In the genomic region with DNA sequence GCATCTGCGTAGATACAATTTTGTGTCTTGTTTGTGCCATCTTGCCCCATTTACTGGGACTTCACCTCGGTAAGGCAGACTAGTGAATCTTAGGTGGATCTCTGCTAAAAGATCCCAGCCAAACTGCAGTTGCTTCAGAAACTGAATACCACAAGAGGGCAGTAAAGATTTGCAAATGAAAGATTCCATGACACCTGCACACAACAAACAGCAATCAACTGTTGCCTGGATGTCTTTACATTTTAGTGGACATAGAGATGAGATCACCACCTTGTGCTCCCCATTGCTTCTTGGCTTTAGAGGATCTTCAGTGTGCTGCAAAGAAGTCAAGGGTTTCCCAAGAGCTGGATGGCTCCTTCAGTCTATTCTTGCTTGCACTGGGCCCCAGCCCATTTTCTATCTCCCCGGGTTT, we compare ENCODE assay signal across 8 cellular contexts.
A peak's percentile ranks its signal among the peaks of the same experiment; 100 is the strongest.
DNase-seq lines count a peak whose midpoint lies in the region; ATAC-seq, FAIRE-seq and TF ChIP-seq lines count a peak whose summit lies in the region.

No MANE protein-coding gene starts in this region.

- no peaks in the 10 kb centered on the region for H3K9me3 ChIP-seq in endothelial cell of umbilical vein (replicated peaks; ENCODE audit: control insufficient read depth, insufficient read depth, low read length)

- H4K20me1 ChIP-seq in endothelial cell of umbilical vein (replicated peaks; ENCODE audit: control insufficient read depth, extremely low read depth, insufficient read depth, low read length), result no peaks in the 10 kb centered on the region

- in situ Hi-C loops in GM13977 (cut with MboI; ENCODE audit: low pct_unique_long_range_greater_than_20kb, low sequenced_read_pairs, unreplicated experiment), result loop anchor here (10.0 kb wide), 1 partner anchor 189 kb away; no protein-coding TSS in a partner anchor

- no peak overlapping the region for H3K27ac ChIP-seq in endothelial cell of umbilical vein (ENCODE audit: insufficient read depth, low read depth, low read length)

- dilution Hi-C loops in endothelial cell of umbilical vein (cut with MboI; ENCODE audit: extremely low pct_ligation_motif_present, low sequenced_read_pairs), result no loop called here

- DNase-seq in AML-193 (lab: John Stamatoyannopoulos, UW) (peak; percentile 57 to 76), GM13977 (ENCODE audit: low spot score) (peak; percentile 66), NCI-H1092 treated with DMSO at 0.1 percent for 48 hours (lab: John Stamatoyannopoulos, UW) (peak; percentile 84), SK-N-DZ (ENCODE audit: low spot score) (peak; percentile 81), endothelial cell of umbilical vein (ENCODE audit: low read depth, low spot score) (peak; percentile 70), middle frontal gyrus (ENCODE audit: extremely low spot score, low spot score) (peak; percentile 73), GOT3 (lab: John Stamatoyannopoulos, UW) (no peak)

- no peak overlapping the region for H3K4me3 ChIP-seq in endothelial cell of umbilical vein (replicated peaks in 1 of 3; ENCODE audit: insufficient read depth in 1 of 3, low read depth in 1 of 3, low read length in 3 of 3)

- TF ChIP-seq POLR2A in endothelial cell of umbilical vein (IDR thresholded peaks at IDR 0.05; ENCODE audit: low read depth, low read length), result no peak

- H3K27me3 ChIP-seq in endothelial cell of umbilical vein (ENCODE audit: control insufficient read depth in 2 of 2, insufficient read depth in 2 of 2, low read length in 2 of 2), result no peaks in the 10 kb centered on the region

- BruUV-seq in endothelial cell of umbilical vein (replicated peaks; lab: Mats Ljungman, UMichigan), result no TSS peak

- H3K79me2 ChIP-seq in endothelial cell of umbilical vein (ENCODE audit: control insufficient read depth, insufficient read depth, low read length), result no peaks in the 10 kb centered on the region

- H3K9me1 ChIP-seq in endothelial cell of umbilical vein (replicated peaks; ENCODE audit: control insufficient read depth, extremely low read depth, insufficient read depth, low read length), result no peaks in the 10 kb centered on the region

- no peaks in the 10 kb centered on the region for H3K4me1 ChIP-seq in endothelial cell of umbilical vein (ENCODE audit: control insufficient read depth, extremely low read depth, insufficient read depth, low read length)

- TF ChIP-seq CTCF in GM13977 (IDR thresholded peaks at IDR 0.05; ENCODE audit: extremely low read depth, insufficient read depth, missing control alignments), result peak; percentile 62
- TF ChIP-seq CTCF in endothelial cell of umbilical vein (IDR thresholded peaks at IDR 0.05; ENCODE audit: extremely low read depth in 1 of 2, insufficient read depth in 1 of 2, low read depth in 1 of 2, low read length in 2 of 2), result peak; percentile 58 to 69

- POLR2A ChIA-PET in endothelial cell of umbilical vein (lab: Charles Lee), result no interaction called here

- H2AFZ ChIP-seq in endothelial cell of umbilical vein (ENCODE audit: low read depth, low read length), result no peak overlapping the region

- intact Hi-C loops in endothelial cell of umbilical vein (cut with micrococcal nuclease), result loop anchor here (1.0 kb wide), 1 partner anchor 191 kb away; no protein-coding TSS in a partner anchor

- FAIRE-seq in endothelial cell of umbilical vein (lab: Jason Lieb, UNC), result peak; percentile 95

- no peak for ATAC-seq in GM18870 (IDR thresholded peaks at IDR 0.05; ENCODE audit: unreplicated experiment)

- H3K9ac ChIP-seq in endothelial cell of umbilical vein (replicated peaks; ENCODE audit: extremely low read depth, insufficient read depth, low read length), result no peak overlapping the region

- CTCF ChIA-PET in endothelial cell of umbilical vein (lab: Charles Lee), result interaction anchor here (0.6 to 3.4 kb wide), 7 partner anchors 11 to 193 kb away, joined by 3 to 29 read pairs (median 5); no protein-coding TSS in a partner anchor

- no peaks in the 10 kb centered on the region for H3K36me3 ChIP-seq in endothelial cell of umbilical vein (ENCODE audit: control insufficient read depth in 2 of 2, extremely low read depth in 1 of 2, insufficient read depth in 2 of 2, low read length in 2 of 2)

- no peak overlapping the region for H3K4me2 ChIP-seq in endothelial cell of umbilical vein (ENCODE audit: insufficient read depth, low read length)

TF ChIP-seq in endothelial cell of umbilical vein, 7 proteins besides CTCF, POLR2A, EP300 and RAD21:
- TF ChIP-seq, protein P1, sequence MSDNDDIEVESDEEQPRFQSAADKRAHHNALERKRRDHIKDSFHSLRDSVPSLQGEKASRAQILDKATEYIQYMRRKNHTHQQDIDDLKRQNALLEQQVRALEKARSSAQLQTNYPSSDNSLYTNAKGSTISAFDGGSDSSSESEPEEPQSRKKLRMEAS (IDR thresholded peaks at IDR 0.05; ENCODE audit: insufficient read depth, insufficient read length), result no peak
- TF ChIP-seq MYC (IDR thresholded peaks at IDR 0.05; ENCODE audit: low read depth, low read length) (no peak), FOS (IDR thresholded peaks at IDR 0.05; ENCODE audit: borderline replicate concordance, insufficient read depth, low read length) (no peak), GATA2 (IDR thresholded peaks at IDR 0.05; ENCODE audit: insufficient read depth, insufficient read length, low read depth, low read length) (no peak), EZH2 (IDR thresholded peaks at IDR 0.05; ENCODE audit: borderline replicate concordance, low read depth, low read length, severe bottlenecking) (no peak), JUN (IDR thresholded peaks at IDR 0.05; ENCODE audit: borderline replicate concordance, insufficient read depth, insufficient read length, low read depth) (no peak), POLR2AphosphoS5 (IDR thresholded peaks at IDR 0.05; ENCODE audit: insufficient read depth, low read depth, low read length) (no peak)
